8 cellular contexts compared by ENCODE assay signal in the genomic region with DNA sequence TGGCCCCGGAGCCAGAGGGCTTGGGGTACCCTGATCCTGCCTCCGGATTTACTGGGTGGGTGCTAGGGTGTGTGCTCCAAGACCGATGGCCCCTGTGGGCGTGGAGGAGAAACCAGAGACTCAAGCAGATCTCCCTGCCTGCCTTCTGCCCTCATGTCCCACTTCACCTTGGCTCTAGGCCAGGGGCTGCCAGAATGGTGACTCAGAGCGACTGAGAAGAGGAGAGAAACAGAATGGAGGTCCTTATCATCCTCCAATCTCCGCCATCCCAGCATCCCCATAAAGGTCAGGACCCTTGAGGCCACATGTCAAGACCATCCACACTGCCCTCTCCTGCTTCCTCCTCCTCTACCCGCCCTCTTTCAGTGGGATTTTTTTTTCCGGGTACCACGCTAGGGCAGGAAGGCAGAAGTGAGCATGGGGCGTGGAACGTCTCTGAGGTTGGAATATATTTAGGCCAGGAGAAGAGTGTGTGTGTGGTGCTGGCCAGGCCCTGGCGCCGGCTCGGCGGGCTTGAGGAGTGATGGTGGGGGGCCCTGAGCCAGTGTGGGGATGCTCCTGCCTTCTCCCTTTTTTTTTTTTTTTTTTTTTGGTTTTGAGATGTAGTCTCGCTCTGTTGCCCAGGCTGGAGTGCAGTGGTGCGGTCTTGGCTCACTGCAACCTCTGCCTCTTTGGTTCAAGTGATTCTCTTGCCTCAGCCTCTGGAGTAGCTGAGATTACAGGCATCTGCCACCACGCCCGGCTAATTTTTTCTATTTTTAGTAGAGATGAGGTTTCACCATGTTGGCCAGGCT. TPM values are rescaled to one million over a fixed set of nuclear protein-coding genes. Genes with fewer than 3 reads are reported as not detected.
DNase-seq lines count a peak whose midpoint lies in the region; ATAC-seq and TF ChIP-seq lines count a peak whose summit lies in the region.

No MANE protein-coding gene starts in this region.

- ATAC-seq in T-helper 17 cell (peak; percentile 46), HG03571 (IDR thresholded peaks at IDR 0.05; ENCODE audit: unreplicated experiment) (no peak)

- H3K27me3 ChIP-seq in adrenal gland, result no peaks in the 10 kb centered on the region

- peak overlapping the region; percentile 97 for H3K27ac Mint-ChIP-seq in T-helper 17 cell

- in situ Hi-C loops in ACHN (cut with HindIII; ENCODE audit: low pct_ligation_motif_present, low pct_unique_long_range_greater_than_20kb, low sequenced_read_pairs), result no loop called here

- H3K4me3 Mint-ChIP-seq in T-helper 17 cell, result peak overlapping the region; percentile 91

- H3K27me3 Mint-ChIP-seq in T-helper 17 cell, result no peaks in the 10 kb centered on the region

- intact Hi-C loops in adrenal gland (cut with DNase I), result no loop called here

- H3K36me3 Mint-ChIP-seq in T-helper 17 cell (ENCODE audit: low read depth), result no peaks in the 10 kb centered on the region

- H3K4me1 Mint-ChIP-seq in T-helper 17 cell, result peaks cover 38% of the 10 kb centered on the region

- H3K4me1 ChIP-seq in adrenal gland (replicated peaks in 1 of 2), result peaks cover 12 to 13% of the 10 kb centered on the region in 2 donors

- TF ChIP-seq CTCF in adrenal gland (IDR thresholded peaks at IDR 0.05), result no peak

- H3K9me3 ChIP-seq in T-helper 17 cell (ENCODE audit: control insufficient read depth, low read length, poor library complexity, severe bottlenecking) (no peaks in the 10 kb centered on the region), adrenal gland (replicated peaks in 1 of 3) (no peaks in the 10 kb centered on the region)

- no peak for TF ChIP-seq POLR2A in adrenal gland (IDR thresholded peaks at IDR 0.05)

- peak; percentile 91 for DNase-seq in ACHN
- peak; percentile 90 for DNase-seq in HK-2 (ENCODE audit: unreplicated experiment)
- peak; percentile 50 to 65 (median 64) for DNase-seq in T-helper 17 cell
- peak; percentile 89 to 95 (median 94) for DNase-seq in adrenal gland
- peak; percentile 24 for DNase-seq in iPS-NIHi11 (ENCODE audit: low spot score)
- DNase-seq in stimulated activated CD4-positive, alpha-beta T cell treated with anti-CD3 and anti-CD28 coated beads, Interleukin-15, amount 100 ng/mL, for 1 hour (ENCODE audit: low read depth in 1 of 2, low spot score in 1 of 2), result peak; percentile 62 to 70
- DNase-seq in NCI-H2081 (lab: John Stamatoyannopoulos, UW), result no peak

- WGBS in adrenal gland, 4 donors, result 33 to 48% (median 41%) methylated on average over 16 to 19 of the region's 19 CpGs

- no peak overlapping the region for H3K4me3 ChIP-seq in adrenal gland

- H3K27ac ChIP-seq in adrenal gland, result peak overlapping the region in 3 of 5 donors; percentile 9 to 83 (median 50)

- H3K36me3 ChIP-seq in adrenal gland (replicated peaks in 1 of 2), result no peaks in the 10 kb centered on the region

RNA-seq across cellular contexts. Expression of gene IER2, which starts 22.3 kb away (rescaled TPM):
- 100 to 1,000 TPM; 376 to 523 TPM for total RNA-seq in T-helper 17 cell
- 100 to 1,000 TPM in 2 of 8 donors, 10 to 100 TPM in 6; 36.4 to 121 (median 61.8) TPM for total RNA-seq in adrenal gland
- 100 to 1,000 TPM in 1 of 3 donors, 10 to 100 TPM in 1, 1 to 10 TPM in 1; 7.4 to 120 (median 97.1) TPM for polyA plus RNA-seq in adrenal gland

RNA-seq across cellular contexts. Expression of gene STX10, which starts 22.4 kb away (rescaled TPM):
- total RNA-seq in T-helper 17 cell (10 to 100 TPM; 33.5 TPM), adrenal gland (10 to 100 TPM; 30.5 to 90.7 (median 65.0) TPM)
- polyA plus RNA-seq in adrenal gland, result 100 to 1,000 TPM in 2 of 3 donors, 10 to 100 TPM in 1; 16.0 to 182 (median 159) TPM

RNA-seq across cellular contexts. Expression of gene NACC1, which starts 54.5 kb away (rescaled TPM):
- 10 to 100 TPM; 23.1 to 26.4 TPM for total RNA-seq in T-helper 17 cell
- total RNA-seq in adrenal gland, result 10 to 100 TPM; 26.7 to 67.0 (median 48.0) TPM
- polyA plus RNA-seq in adrenal gland, result 10 to 100 TPM; 12.4 to 47.7 (median 14.8) TPM

RNA-seq across cellular contexts. Expression of gene TRMT1, which starts 56.0 kb away (rescaled TPM):
- 10 to 100 TPM; 60.3 to 72.3 TPM for total RNA-seq in T-helper 17 cell
- 10 to 100 TPM; 13.4 to 48.0 (median 35.4) TPM for total RNA-seq in adrenal gland
- 100 to 1,000 TPM in 2 of 3 donors, 10 to 100 TPM in 1; 15.5 to 229 (median 120) TPM for polyA plus RNA-seq in adrenal gland

Comparison
In these comparisons a context has a peak if more than half of its experiments do, and no peak if none do; other contexts are left out.
1. DNase-seq: peak in ACHN (single experiment), HK-2 (single experiment), T-helper 17 cell (3 of 3), adrenal gland (7 of 7), iPS-NIHi11 (single experiment) and stimulated activated CD4-positive, alpha-beta T cell treated with anti-CD3 and anti-CD28 coated beads, Interleukin-15, amount 100 ng/mL, for 1 hour (2 of 2); none in NCI-H2081 (0 of 2).